26 cellular contexts compared by ENCODE assay signal in genomic region chr17:29420128-29420527, GRCh38.
"Had no signal": no experiment of that assay in that cellular context is flagged by ENCODE, and none has a peak within 500 bp of the region (broad histone marks: within the 10 kb centered on the region; RNA-seq: fewer than 3 reads in every experiment).

No MANE protein-coding gene starts in this region.

- ATAC-seq: naive thymus-derived CD4-positive, alpha-beta T cell; natural killer cell; psoas muscle; right cardiac atrium; stimulated activated effector memory CD8-positive, alpha-beta T cell treated with anti-CD3 and anti-CD28 coated beads, Interleukin-12 subunit alpha, Interleukin-12 subunit beta, amount 100 ng/mL, for 72 hours; stimulated activated naive CD8-positive, alpha-beta T cell treated with anti-CD3 and anti-CD28 coated beads, Interleukin-15, amount 100 ng/mL, for 72 hours; stimulated activated naive CD8-positive, alpha-beta T cell treated with anti-CD3 and anti-CD28 coated beads, Interleukin-15, Interleukin-2, amounts not matched to agents 100 U/mL and 50 U/mL, for 24 hours had no signal

- H3K9me3 Mint-ChIP-seq: naive thymus-derived CD4-positive, alpha-beta T cell; natural killer cell; nephron; stimulated activated effector memory CD8-positive, alpha-beta T cell treated with anti-CD3 and anti-CD28 coated beads, Interleukin-12 subunit alpha, Interleukin-12 subunit beta, amount 100 ng/mL, for 72 hours; stimulated activated naive CD8-positive, alpha-beta T cell treated with anti-CD3 and anti-CD28 coated beads, Interleukin-15, amount 100 ng/mL, for 72 hours had no signal

- H3K27ac Mint-ChIP-seq: nephron; progenitor cell of endocrine pancreas; stimulated activated effector memory CD8-positive, alpha-beta T cell treated with anti-CD3 and anti-CD28 coated beads, Interleukin-12 subunit alpha, Interleukin-12 subunit beta, amount 100 ng/mL, for 72 hours had no signal

- H3K4me1 Mint-ChIP-seq: nephron, neural crest cell had no signal

- H3K36me3 Mint-ChIP-seq: natural killer cell had no signal

- H3K4me3 Mint-ChIP-seq: naive thymus-derived CD4-positive, alpha-beta T cell; natural killer cell; nephron; neural crest cell; stimulated activated effector memory CD8-positive, alpha-beta T cell treated with anti-CD3 and anti-CD28 coated beads, Interleukin-12 subunit alpha, Interleukin-12 subunit beta, amount 100 ng/mL, for 72 hours; stimulated activated naive CD8-positive, alpha-beta T cell treated with anti-CD3 and anti-CD28 coated beads, Interleukin-15, amount 100 ng/mL, for 72 hours had no signal

- DNase-seq: naive thymus-derived CD4-positive, alpha-beta T cell; natural killer cell; nucleus accumbens; ovary; posterior cingulate gyrus; psoas muscle; right cardiac atrium; right lobe of liver; sigmoid colon; small intestine; stimulated activated CD4-positive, alpha-beta T cell treated with anti-CD3 and anti-CD28 coated beads, Interleukin-15, amount 100 ng/mL, for 24 hours; stimulated activated CD4-positive, alpha-beta T cell treated with anti-CD3 and anti-CD28 coated beads, Interleukin-2, amount 100 ng/mL, for 24 hours; stimulated activated CD4-positive, alpha-beta T cell treated with anti-CD3 and anti-CD28 coated beads, Interleukin-2, amount 100 ng/mL, for 48 hours; stimulated activated CD4-positive, alpha-beta T cell treated with anti-CD3 and anti-CD28 coated beads, Interleukin-4, amount 100 ng/mL, for 24 hours; stimulated activated naive CD4-positive, alpha-beta T cell; stimulated activated naive CD8-positive, alpha-beta T cell treated with anti-CD3 and anti-CD28 coated beads, Interleukin-15, amount 100 ng/mL, for 72 hours; stimulated activated naive CD8-positive, alpha-beta T cell treated with anti-CD3 and anti-CD28 coated beads, Interleukin-15, Interleukin-2, amounts not matched to agents 100 U/mL and 50 U/mL, for 24 hours; substantia nigra; testis; tibial artery; transverse colon; upper lobe of left lung had no signal

- H3K27me3 Mint-ChIP-seq: naive thymus-derived CD4-positive, alpha-beta T cell; progenitor cell of endocrine pancreas; stimulated activated naive CD8-positive, alpha-beta T cell treated with anti-CD3 and anti-CD28 coated beads, Interleukin-15, amount 100 ng/mL, for 72 hours had no signal
